9 cellular contexts compared by ENCODE assay signal in genomic region chr18:61606068-61606660, GRCh38.
DNase-seq lines count a peak whose midpoint lies in the region; ATAC-seq and TF ChIP-seq lines count a peak whose summit lies in the region.
"Had no signal": no experiment of that assay in that cellular context is flagged by ENCODE, and none has a peak within 500 bp of the region (broad histone marks: within the 10 kb centered on the region; RNA-seq: fewer than 3 reads in every experiment).

No MANE protein-coding gene starts in this region.

- peaks cover 46% of the 10 kb centered on the region for H3K4me1 Mint-ChIP-seq in endothelial cell (ENCODE audit: unreplicated experiment)
- H3K4me1 Mint-ChIP-seq in activated naive CD8-positive, alpha-beta T cell treated with anti-CD3 and anti-CD28 coated beads for 36 hours: no peaks in the 10 kb centered on the region
- H3K4me1 Mint-ChIP-seq: immature natural killer cell had no signal

- peaks cover 11% of the 10 kb centered on the region for H3K36me3 Mint-ChIP-seq in endothelial cell (ENCODE audit: low read depth, unreplicated experiment)
- no peaks in the 10 kb centered on the region for H3K36me3 Mint-ChIP-seq in activated naive CD8-positive, alpha-beta T cell treated with anti-CD3 and anti-CD28 coated beads for 36 hours
- H3K36me3 Mint-ChIP-seq: immature natural killer cell had no signal

- ATAC-seq in HG02610 (IDR thresholded peaks at IDR 0.05; ENCODE audit: unreplicated experiment): no peak

- H3K4me3 ChIP-seq in lower leg skin (ENCODE audit: low read depth, poor library complexity, severe bottlenecking): peak overlapping the region; percentile 9

- DNase-seq in NCI-H524 treated with DMSO at 0.1 percent for 48 hours (lab: John Stamatoyannopoulos, UW): peak; percentile 76
- DNase-seq in endothelial cell (ENCODE audit: low spot score): peak; percentile 21
- DNase-seq in lower leg skin (ENCODE audit: low spot score in 2 of 2): peak; percentile 34 to 84
- DNase-seq in ureter (ENCODE audit: low spot score): peak; percentile 48
- no peak for DNase-seq in DMS79 treated with DMSO at 0.1 percent for 48 hours (lab: John Stamatoyannopoulos, UW)
- DNase-seq in HuH-7.5 (ENCODE audit: low spot score): no peak
- DNase-seq in activated naive CD8-positive, alpha-beta T cell treated with anti-CD3 and anti-CD28 coated beads for 36 hours: no peak
- DNase-seq: immature natural killer cell had no signal

- no peaks in the 10 kb centered on the region for H3K9me3 Mint-ChIP-seq in endothelial cell (ENCODE audit: unreplicated experiment)
- no peaks in the 10 kb centered on the region for H3K9me3 Mint-ChIP-seq in activated naive CD8-positive, alpha-beta T cell treated with anti-CD3 and anti-CD28 coated beads for 36 hours

- peak overlapping the region; percentile 70 for H3K4me3 Mint-ChIP-seq in endothelial cell (ENCODE audit: unreplicated experiment)
- H3K4me3 Mint-ChIP-seq in activated naive CD8-positive, alpha-beta T cell treated with anti-CD3 and anti-CD28 coated beads for 36 hours: no peak overlapping the region
- H3K4me3 Mint-ChIP-seq: immature natural killer cell had no signal

- TF ChIP-seq CTCF in endothelial cell (IDR thresholded peaks at IDR 0.05; ENCODE audit: unreplicated experiment) (no peak), lower leg skin (IDR thresholded peaks at IDR 0.05) (no peak)

- no peak for TF ChIP-seq POLR2A in lower leg skin (IDR thresholded peaks at IDR 0.05)

- intact Hi-C loops in lower leg skin (cut with DNase I; ENCODE audit: low total_unique reads): no loop called here

- WGBS in lower leg skin, 2 donors: 13 to 22% methylated on average over 17 of the region's 17 CpGs

- H3K27me3 Mint-ChIP-seq in endothelial cell (ENCODE audit: unreplicated experiment): no peaks in the 10 kb centered on the region
- peaks cover 46% of the 10 kb centered on the region for H3K27me3 Mint-ChIP-seq in activated naive CD8-positive, alpha-beta T cell treated with anti-CD3 and anti-CD28 coated beads for 36 hours

- peak overlapping the region; percentile 99 for H3K27ac Mint-ChIP-seq in endothelial cell (ENCODE audit: unreplicated experiment)
- H3K27ac Mint-ChIP-seq in activated naive CD8-positive, alpha-beta T cell treated with anti-CD3 and anti-CD28 coated beads for 36 hours: no peak overlapping the region
- H3K27ac Mint-ChIP-seq: immature natural killer cell had no signal

Comparison
In these comparisons a context has a peak if more than half of its experiments do, and no peak if none do; other contexts are left out.
1. DNase-seq: peak in NCI-H524 treated with DMSO at 0.1 percent for 48 hours (single experiment), endothelial cell (single experiment), lower leg skin (2 of 2) and ureter (single experiment); none in DMS79 treated with DMSO at 0.1 percent for 48 hours (single experiment), HuH-7.5 (single experiment) and activated naive CD8-positive, alpha-beta T cell treated with anti-CD3 and anti-CD28 coated beads for 36 hours (single experiment).